In the genomic region with DNA sequence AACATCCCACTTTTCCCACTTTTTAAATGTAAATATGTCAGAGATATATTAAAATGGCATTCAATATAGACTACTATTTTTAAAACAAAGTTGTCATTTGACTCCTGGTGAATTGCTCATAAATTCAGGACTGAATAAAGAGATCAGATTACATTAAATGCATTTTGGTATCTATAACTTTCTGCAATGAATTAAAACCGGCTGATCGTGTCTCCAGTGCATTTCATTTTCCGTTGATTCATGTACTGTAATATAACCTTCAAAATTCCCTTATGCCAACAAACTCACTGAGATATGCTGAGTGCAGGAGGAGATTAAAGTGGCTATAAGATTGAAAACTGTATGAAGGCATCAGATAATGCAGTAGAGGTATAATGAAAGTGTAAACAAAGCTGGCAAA, we compare ENCODE assay signal across 15 cellular contexts.
DNase-seq lines count a peak whose midpoint lies in the region; TF ChIP-seq lines count a peak whose summit lies in the region.
"Had no signal": no experiment of that assay in that cellular context is flagged by ENCODE, and none has a peak within 500 bp of the region (broad histone marks: within the 10 kb centered on the region; RNA-seq: fewer than 3 reads in every experiment).

No MANE protein-coding gene starts in this region.

- H3K4me1 Mint-ChIP-seq in mesothelial cell of epicardium, result peaks cover 28% of the 10 kb centered on the region
- H3K4me1 Mint-ChIP-seq: B cell; CD4-positive, alpha-beta memory T cell had no signal

- H3K4me3 ChIP-seq in BE2C (ENCODE audit: low read depth, low read length), result peak overlapping the region; percentile 21
- H3K4me3 ChIP-seq in adipocyte (ENCODE audit: low read length), result no peak overlapping the region
- H3K4me3 ChIP-seq in smooth muscle cell, result no peak overlapping the region

- no peaks in the 10 kb centered on the region for H3K36me3 ChIP-seq in BE2C
- H3K36me3 ChIP-seq in adipocyte (ENCODE audit: control insufficient read depth, insufficient read depth, low read length, severe bottlenecking), result no peaks in the 10 kb centered on the region
- no peaks in the 10 kb centered on the region for H3K36me3 ChIP-seq in smooth muscle cell (ENCODE audit: low read depth)

- peak overlapping the region; percentile 18 for H3K27ac Mint-ChIP-seq in mesothelial cell of epicardium
- H3K27ac Mint-ChIP-seq: B cell; CD4-positive, alpha-beta memory T cell had no signal

- H3K9me3 ChIP-seq in BE2C (no peaks in the 10 kb centered on the region), adipocyte (ENCODE audit: control insufficient read depth, low read length) (no peaks in the 10 kb centered on the region), smooth muscle cell (replicated peaks; ENCODE audit: low read depth) (no peaks in the 10 kb centered on the region)

- in situ Hi-C loops in GM13977 (cut with MboI; ENCODE audit: low pct_unique_long_range_greater_than_20kb, low sequenced_read_pairs, unreplicated experiment), result no loop called here

- H3K9me3 Mint-ChIP-seq in mesothelial cell of epicardium, result peaks cover 24% of the 10 kb centered on the region

- no peak for TF ChIP-seq CTCF in BE2C (IDR thresholded peaks at IDR 0.05; ENCODE audit: low read depth, low read length)
- TF ChIP-seq CTCF in mesothelial cell of epicardium (IDR thresholded peaks at IDR 0.05; ENCODE audit: unreplicated experiment), result no peak
- TF ChIP-seq CTCF in GM13977 (IDR thresholded peaks at IDR 0.05; ENCODE audit: extremely low read depth, insufficient read depth, missing control alignments), result no peak
- no peak for TF ChIP-seq CTCF in smooth muscle cell (IDR thresholded peaks at IDR 0.05; ENCODE audit: borderline replicate concordance, insufficient read depth, poor library complexity, severe bottlenecking)

- no peak for DNase-seq in BE2C
- DNase-seq in LHCN-M2 (ENCODE audit: low read depth), result peak; percentile 5
- peak; percentile 26 for DNase-seq in adipocyte (ENCODE audit: low read depth)
- no peak for DNase-seq in mesothelial cell of epicardium (ENCODE audit: low spot score in 2 of 2, unreplicated experiment in 2 of 2)
- no peak for DNase-seq in GM13977 (ENCODE audit: low spot score)
- no peak for DNase-seq in smooth muscle cell (lab: John Stamatoyannopoulos, UW; ENCODE audit: unreplicated experiment)
- DNase-seq in activated CD8-positive, alpha-beta memory T cell treated with anti-CD3 and anti-CD28 coated beads, Interleukin-2, amount 50 U/mL, for 48 hours, result no peak
- DNase-seq: ACHN; CD4-positive, alpha-beta memory T cell; DMS153; DMS79 treated with DMSO at 0.1 percent for 48 hours; EL; HCEC 1CT had no signal

- no peaks in the 10 kb centered on the region for H3K27me3 ChIP-seq in BE2C
- H3K27me3 ChIP-seq in adipocyte (replicated peaks; ENCODE audit: control insufficient read depth, insufficient read depth, low read length), result no peaks in the 10 kb centered on the region
- H3K27me3 ChIP-seq in smooth muscle cell (ENCODE audit: low read depth), result no peaks in the 10 kb centered on the region

- H3K4me3 Mint-ChIP-seq in mesothelial cell of epicardium, result no peak overlapping the region
- H3K4me3 Mint-ChIP-seq: B cell; CD4-positive, alpha-beta memory T cell had no signal

- H3K36me3 Mint-ChIP-seq in mesothelial cell of epicardium, result peaks cover 8% of the 10 kb centered on the region
- H3K36me3 Mint-ChIP-seq: CD4-positive, alpha-beta memory T cell had no signal

- 95% methylated on average over 3 of the region's 3 CpGs for WGBS in smooth muscle cell (ENCODE audit: low lambda C conversion rate)

- no peak overlapping the region for H2AFZ ChIP-seq in smooth muscle cell (ENCODE audit: low read depth)

- H3K4me2 ChIP-seq in smooth muscle cell, result no peak overlapping the region

- no peak overlapping the region for H3K27ac ChIP-seq in smooth muscle cell (ENCODE audit: low read depth)
- H3K27ac ChIP-seq: C4-2B had no signal

- no peaks in the 10 kb centered on the region for H3K27me3 Mint-ChIP-seq in mesothelial cell of epicardium (ENCODE audit: low read depth)
- H3K27me3 Mint-ChIP-seq: B cell; CD4-positive, alpha-beta memory T cell had no signal

- H3K79me2 ChIP-seq in smooth muscle cell (ENCODE audit: low read depth), result no peaks in the 10 kb centered on the region

- H3K4me1 ChIP-seq in BE2C (peaks cover 10% of the 10 kb centered on the region), adipocyte (ENCODE audit: control insufficient read depth, insufficient read depth, low read length) (no peaks in the 10 kb centered on the region), smooth muscle cell (ENCODE audit: low read depth) (no peaks in the 10 kb centered on the region)

- H3K9ac ChIP-seq in adipocyte (ENCODE audit: low read length), result no peak overlapping the region
- no peak overlapping the region for H3K9ac ChIP-seq in smooth muscle cell (ENCODE audit: low read depth)

- no peaks in the 10 kb centered on the region for H3F3A ChIP-seq in smooth muscle cell (ENCODE audit: low read depth)

- H4K20me1 ChIP-seq in smooth muscle cell (ENCODE audit: low read depth), result no peaks in the 10 kb centered on the region

Comparison
In these comparisons a context has a peak if more than half of its experiments do, and no peak if none do; other contexts are left out.
1. DNase-seq: peak in LHCN-M2 (single experiment) and adipocyte (single experiment); none in BE2C (single experiment), mesothelial cell of epicardium (0 of 2), GM13977 (single experiment), smooth muscle cell (single experiment) and activated CD8-positive, alpha-beta memory T cell treated with anti-CD3 and anti-CD28 coated beads, Interleukin-2, amount 50 U/mL, for 48 hours (single experiment).